In genomic region chr6:170393807-170394399, GRCh38 we compare ENCODE assay signal across 16 cellular contexts.
DNase-seq lines count a peak whose midpoint lies in the region.
"Had no signal": no experiment of that assay in that cellular context is flagged by ENCODE, and none has a peak within 500 bp of the region (broad histone marks: within the 10 kb centered on the region; RNA-seq: fewer than 3 reads in every experiment).

No MANE protein-coding gene starts in this region.

- H3K27me3 ChIP-seq in neuronal stem cell (ENCODE audit: control insufficient read depth in 3 of 3, insufficient read depth in 3 of 3, low read depth in 1 of 3, low read length in 3 of 3): no peaks in the 10 kb centered on the region
- H3K27me3 ChIP-seq: BLaER1, hepatocyte had no signal

- no peak overlapping the region for H3K4me3 Mint-ChIP-seq in activated T-helper 1 cell treated with anti-CD3 and anti-CD28 coated beads, Interleukin-12 subunit alpha, Interleukin-12 subunit beta, Interleukin-2, Interleukin-4 antibody, amounts not matched to agents 30 ng/mL and 10 ng/mL and 1 ng/mL, durations not matched to agents 14 hours and 24 hours and 36 hours

- no peak overlapping the region for H2BK15ac ChIP-seq in neuronal stem cell (ENCODE audit: low read length)

- H3K4me1 Mint-ChIP-seq in activated T-helper 1 cell treated with anti-CD3 and anti-CD28 coated beads, Interleukin-12 subunit alpha, Interleukin-12 subunit beta, Interleukin-2, Interleukin-4 antibody, amounts not matched to agents 30 ng/mL and 10 ng/mL and 1 ng/mL, durations not matched to agents 14 hours and 24 hours and 36 hours (ENCODE audit: low read depth): peaks cover 6% of the 10 kb centered on the region

- no peaks in the 10 kb centered on the region for H3K79me1 ChIP-seq in neuronal stem cell (ENCODE audit: low read depth, low read length)

- H3K4me3 ChIP-seq in neuronal stem cell (ENCODE audit: low read length in 2 of 2): no peak overlapping the region
- H3K4me3 ChIP-seq: BLaER1, hepatocyte, mucosa of descending colon, SK-N-MC, skin epidermis had no signal

- H3K9ac ChIP-seq in neuronal stem cell (ENCODE audit: low read depth, low read length, poor library complexity): peak overlapping the region; percentile 31
- H3K9ac ChIP-seq: BLaER1 had no signal

- H3K27me3 Mint-ChIP-seq in activated T-helper 1 cell treated with anti-CD3 and anti-CD28 coated beads, Interleukin-12 subunit alpha, Interleukin-12 subunit beta, Interleukin-2, Interleukin-4 antibody, amounts not matched to agents 30 ng/mL and 10 ng/mL and 1 ng/mL, durations not matched to agents 14 hours and 24 hours and 36 hours (ENCODE audit: insufficient read depth): no peaks in the 10 kb centered on the region

- DNase-seq in EL: peak; percentile 25
- DNase-seq in HT1080 (ENCODE audit: low read depth): peak; percentile 52
- no peak for DNase-seq in activated T-helper 1 cell treated with anti-CD3 and anti-CD28 coated beads, Interleukin-12 subunit alpha, Interleukin-12 subunit beta, Interleukin-2, Interleukin-4 antibody, amounts not matched to agents 30 ng/mL and 10 ng/mL and 1 ng/mL, durations not matched to agents 14 hours and 24 hours and 36 hours (ENCODE audit: low spot score)
- no peak for DNase-seq in neuronal stem cell (ENCODE audit: low spot score)
- no peak for DNase-seq in iPS-NIHi7 (ENCODE audit: extremely low spot score)
- DNase-seq in medulla oblongata (ENCODE audit: extremely low spot score): no peak
- no peak for DNase-seq in DMS153 (lab: John Stamatoyannopoulos, UW)
- DNase-seq: left cardiac atrium, mucosa of descending colon, NCI-H2081 treated with DMSO at 0.1 percent for 48 hours, NCI-H524 treated with DMSO at 0.1 percent for 48 hours had no signal

- H2BK12ac ChIP-seq in neuronal stem cell (ENCODE audit: low read length): no peak overlapping the region

- H3K14ac ChIP-seq in neuronal stem cell (ENCODE audit: low read length): no peak overlapping the region

- H4K8ac ChIP-seq in neuronal stem cell (ENCODE audit: low read depth, low read length): no peak overlapping the region

- H3K4me1 ChIP-seq in neuronal stem cell (ENCODE audit: control insufficient read depth in 2 of 2, insufficient read depth in 1 of 2, low read depth in 1 of 2, low read length in 2 of 2): peaks cover 0 to 3% of the 10 kb centered on the region in 2 donors
- H3K4me1 ChIP-seq: BLaER1 had no signal

- H3K27ac ChIP-seq in neuronal stem cell (replicated peaks; ENCODE audit: low read length): no peak overlapping the region
- H3K27ac ChIP-seq: BLaER1, hepatocyte, SK-N-MC, skin epidermis had no signal

- H2AK5ac ChIP-seq in neuronal stem cell (ENCODE audit: low read depth, low read length): no peak overlapping the region

- H3K4ac ChIP-seq in neuronal stem cell (ENCODE audit: low read length): no peak overlapping the region

- peak overlapping the region; percentile 65 for H3K23ac ChIP-seq in neuronal stem cell (ENCODE audit: low read depth, low read length, poor library complexity)

- H3K27ac Mint-ChIP-seq in activated T-helper 1 cell treated with anti-CD3 and anti-CD28 coated beads, Interleukin-12 subunit alpha, Interleukin-12 subunit beta, Interleukin-2, Interleukin-4 antibody, amounts not matched to agents 30 ng/mL and 10 ng/mL and 1 ng/mL, durations not matched to agents 14 hours and 24 hours and 36 hours: peak overlapping the region; percentile 29
- H3K27ac Mint-ChIP-seq: activated T-helper 2 cell treated with anti-CD3 and anti-CD28 coated beads, Interferon-gamma antibody, Interleukin-2, Interleukin-4, amounts not matched to agents 10 μg/mL and 5 μg/mL and 100 μg/mL, durations not matched to agents 14 hours and 24 hours and 36 hours had no signal

- no peak overlapping the region for H2AFZ ChIP-seq in neuronal stem cell (ENCODE audit: low read length)
- H2AFZ ChIP-seq: hepatocyte had no signal

- WGBS in neuronal stem cell (ENCODE audit: extremely low coverage in 2 of 2, insufficient read length in 2 of 2, insufficient replicate concordance in 1 of 2), 2 donors: no CpG with 5 or more reads among the region's 9 CpGs

- no peak overlapping the region for H3K4me2 ChIP-seq in neuronal stem cell (ENCODE audit: insufficient read depth, low read length, poor library complexity, severe bottlenecking)
- H3K4me2 ChIP-seq: BLaER1, hepatocyte had no signal

- H3K36me3 ChIP-seq in neuronal stem cell (replicated peaks in 1 of 2; ENCODE audit: control insufficient read depth in 2 of 2, insufficient read depth in 2 of 2, low read length in 2 of 2): peaks cover 20 to 86% of the 10 kb centered on the region in 2 donors

- intact Hi-C loops in activated T-helper 1 cell treated with anti-CD3 and anti-CD28 coated beads, Interleukin-12 subunit alpha, Interleukin-12 subunit beta, Interleukin-2, Interleukin-4 antibody, amounts not matched to agents 30 ng/mL and 10 ng/mL and 1 ng/mL, durations not matched to agents 14 hours and 24 hours and 36 hours (cut with micrococcal nuclease): loop anchor here (5.0 kb wide), 1 partner anchor 87 kb away; the partner anchor contains the start of gene FAM120B

- H4K91ac ChIP-seq in neuronal stem cell (ENCODE audit: low read depth, low read length, poor library complexity): no peak overlapping the region

- H3K9me3 Mint-ChIP-seq in activated T-helper 1 cell treated with anti-CD3 and anti-CD28 coated beads, Interleukin-12 subunit alpha, Interleukin-12 subunit beta, Interleukin-2, Interleukin-4 antibody, amounts not matched to agents 30 ng/mL and 10 ng/mL and 1 ng/mL, durations not matched to agents 14 hours and 24 hours and 36 hours: no peaks in the 10 kb centered on the region
- H3K9me3 Mint-ChIP-seq: activated T-helper 2 cell treated with anti-CD3 and anti-CD28 coated beads, Interferon-gamma antibody, Interleukin-2, Interleukin-4, amounts not matched to agents 10 μg/mL and 5 μg/mL and 100 μg/mL, durations not matched to agents 14 hours and 24 hours and 36 hours had no signal

- no peak overlapping the region for H2BK120ac ChIP-seq in neuronal stem cell (ENCODE audit: low read depth, low read length)

- H3K18ac ChIP-seq in neuronal stem cell (ENCODE audit: low read length): no peak overlapping the region

- no peak overlapping the region for H2BK5ac ChIP-seq in neuronal stem cell (ENCODE audit: low read length)

- H3K36me3 Mint-ChIP-seq in activated T-helper 1 cell treated with anti-CD3 and anti-CD28 coated beads, Interleukin-12 subunit alpha, Interleukin-12 subunit beta, Interleukin-2, Interleukin-4 antibody, amounts not matched to agents 30 ng/mL and 10 ng/mL and 1 ng/mL, durations not matched to agents 14 hours and 24 hours and 36 hours (ENCODE audit: low read depth): peaks cover 38% of the 10 kb centered on the region

- H3K9me3 ChIP-seq in neuronal stem cell (replicated peaks in 1 of 2; ENCODE audit: control insufficient read depth in 2 of 2, insufficient read depth in 1 of 2, low read depth in 1 of 2, low read length in 2 of 2): peaks cover 6 to 8% of the 10 kb centered on the region in 2 donors
- H3K9me3 ChIP-seq: mucosa of descending colon had no signal

Comparison
In these comparisons a context has a peak if more than half of its experiments do, and no peak if none do; other contexts are left out.
1. DNase-seq: peak in EL (single experiment) and HT1080 (single experiment); none in activated T-helper 1 cell treated with anti-CD3 and anti-CD28 coated beads, Interleukin-12 subunit alpha, Interleukin-12 subunit beta, Interleukin-2, Interleukin-4 antibody, amounts not matched to agents 30 ng/mL and 10 ng/mL and 1 ng/mL, durations not matched to agents 14 hours and 24 hours and 36 hours (single experiment), neuronal stem cell (single experiment), iPS-NIHi7 (single experiment), medulla oblongata (single experiment) and DMS153 (single experiment).